8 cellular contexts compared by ENCODE assay signal in the genomic region with DNA sequence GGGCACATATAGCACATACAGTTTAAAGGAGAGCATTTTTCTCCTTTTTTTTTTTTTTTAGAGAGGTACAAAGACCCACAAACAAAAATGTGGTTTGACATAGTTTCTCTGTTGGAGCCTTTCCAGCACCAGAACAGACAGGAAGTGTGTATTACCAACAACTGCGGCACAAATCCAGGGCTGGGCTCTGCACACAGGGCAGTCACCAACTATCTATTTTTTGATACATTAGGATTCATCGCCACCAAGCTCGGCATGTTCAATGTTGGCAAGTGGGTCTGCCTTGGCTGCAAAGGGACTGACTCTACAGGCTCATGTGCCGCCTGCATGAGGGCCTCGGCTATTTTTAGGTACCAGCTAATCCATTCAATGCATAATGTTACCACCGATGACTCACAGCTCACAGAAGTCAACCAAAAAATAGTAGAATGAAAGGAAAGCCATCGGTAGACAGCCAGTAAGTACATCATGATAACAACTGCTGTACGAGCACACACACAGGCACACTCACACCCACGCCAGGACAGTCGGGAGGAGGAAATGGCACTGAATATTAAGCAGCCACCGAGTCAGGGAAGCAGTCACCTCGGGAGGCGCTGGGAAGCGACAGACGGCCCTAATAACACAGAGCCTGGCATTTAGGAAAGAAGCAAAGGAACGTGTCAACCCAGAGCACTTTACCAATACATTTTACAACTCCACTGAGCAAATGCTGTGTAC.
DNase-seq lines count a peak whose midpoint lies in the region; ATAC-seq and TF ChIP-seq lines count a peak whose summit lies in the region.

No MANE protein-coding gene starts in this region.

- H3K9me3 Mint-ChIP-seq in nephron progenitor cell = no peaks in the 10 kb centered on the region

- H3K9me3 ChIP-seq in PC-9 (ENCODE audit: insufficient read depth, low read depth) (no peaks in the 10 kb centered on the region), stomach (no peaks in the 10 kb centered on the region)

- H3K27me3 ChIP-seq in PC-9 (ENCODE audit: insufficient read depth, low read depth) (no peaks in the 10 kb centered on the region), stomach (no peaks in the 10 kb centered on the region)

- H3K4me3 Mint-ChIP-seq in nephron progenitor cell = no peak overlapping the region

- peak; percentile 90 for DNase-seq in A172 (ENCODE audit: low spot score)
- peak; percentile 61 to 68 for DNase-seq in PC-9
- DNase-seq in activated T-cell treated with anti-CD3 and anti-CD28 coated beads, Interleukin-2, amount 50 U/mL, for 48 hours = peak; percentile 77 to 78
- peak; percentile 96 for DNase-seq in fibroblast of gingiva (ENCODE audit: low read depth)
- DNase-seq in nephron progenitor cell = no peak
- peak; percentile 36 for DNase-seq in stomach

- H4K20me1 ChIP-seq in PC-9 (ENCODE audit: insufficient read depth) = no peaks in the 10 kb centered on the region

- no peak overlapping the region for H3K27ac ChIP-seq in PC-9
- H3K27ac ChIP-seq in stomach = peak overlapping the region; percentile 9 to 89 (median 83)

- CTCF ChIA-PET in PC-9 (lab: Charles Lee) = interaction anchor here (0.5 to 0.6 kb wide), 2 partner anchors 12 to 450 kb away, joined by 3 to 11 read pairs; no protein-coding TSS in a partner anchor

- H3K79me2 ChIP-seq in PC-9 (ENCODE audit: low read depth) = no peaks in the 10 kb centered on the region

- POLR2A ChIA-PET in PC-9 (lab: Charles Lee; ENCODE audit: unreplicated experiment) = interaction anchor here (0.7 kb wide), 2 partner anchors 345 to 783 kb away, joined by 3 to 4 read pairs; no protein-coding TSS in a partner anchor

- H3K4me3 ChIP-seq in PC-9 (peak overlapping the region; percentile 29; the same call in 1 of the 2 replicates), stomach (peak overlapping the region in 3 of 4 donors; percentile 1 to 18 (median 10))

- no peak for TF ChIP-seq POLR2A in stomach (IDR thresholded peaks at IDR 0.05)

- peaks cover 10% of the 10 kb centered on the region for H3K27me3 Mint-ChIP-seq in nephron progenitor cell (ENCODE audit: low read depth, poor library complexity)

- no peaks in the 10 kb centered on the region for H3K9me2 ChIP-seq in PC-9 (ENCODE audit: insufficient read depth)

- intact Hi-C loops in PC-9 (cut with micrococcal nuclease; ENCODE audit: unreplicated experiment) (loop anchor here (1.0 kb wide), 1 partner anchor 26 kb away; no protein-coding TSS in a partner anchor), stomach (cut with DNase I; ENCODE audit: low total_unique reads) (no loop called here)

- ATAC-seq in GM18858 (IDR thresholded peaks at IDR 0.05; ENCODE audit: unreplicated experiment) = peak; percentile 46
- ATAC-seq in HG03108 (IDR thresholded peaks at IDR 0.05; ENCODE audit: unreplicated experiment) = peak; percentile 50

- H3F3A ChIP-seq in PC-9 (ENCODE audit: insufficient read depth, low read depth) = peaks cover 7% of the 10 kb centered on the region; the same call in 1 of the 2 replicates

- H3K27ac Mint-ChIP-seq in nephron progenitor cell = peak overlapping the region; percentile 41

- H3K36me3 ChIP-seq in PC-9 (ENCODE audit: low read depth) (no peaks in the 10 kb centered on the region), stomach (peaks cover 0 to 10% (median 0%) of the 10 kb centered on the region in 4 donors)

- no peak for TF ChIP-seq CTCF in PC-9 (conservative IDR thresholded peaks at IDR 0.05)
- no peak for TF ChIP-seq CTCF in nephron progenitor cell (IDR thresholded peaks at IDR 0.05)
- TF ChIP-seq CTCF in stomach (IDR thresholded peaks at IDR 0.05) = no peak

- H3K36me3 Mint-ChIP-seq in nephron progenitor cell (ENCODE audit: low read depth) = no peaks in the 10 kb centered on the region

- H3K4me1 Mint-ChIP-seq in nephron progenitor cell = peaks cover 43% of the 10 kb centered on the region

- H3K4me1 ChIP-seq in PC-9 (replicated peaks; ENCODE audit: insufficient read depth) (peaks cover 16% of the 10 kb centered on the region), stomach (peaks cover 19 to 70% (median 43%) of the 10 kb centered on the region in 4 donors)

- BruUV-seq in PC-9 (replicated peaks; lab: Mats Ljungman, UMichigan) = no TSS peak

- 0 out of 2 replicates have a peak overlapping the region, but pooled peaks have one; percentile 36 for H2AFZ ChIP-seq in PC-9

- WGBS in stomach, 5 donors = 19 to 43% (median 28%) methylated on average over 16 of the region's 16 CpGs

- H3K4me2 ChIP-seq in PC-9 = peak overlapping the region; percentile 71

- no peak for TF ChIP-seq EP300 in stomach (IDR thresholded peaks at IDR 0.05)
